ENCODE assay signal across 18 cellular contexts in genomic region chr6:129994410-129994809, GRCh38.
A peak's percentile ranks its signal among the peaks of the same experiment; 100 is the strongest.
DNase-seq lines count a peak whose midpoint lies in the region; ATAC-seq and TF ChIP-seq lines count a peak whose summit lies in the region.
"Had no signal": no experiment of that assay in that cellular context is flagged by ENCODE, and none has a peak within 500 bp of the region (broad histone marks: within the 10 kb centered on the region; RNA-seq: fewer than 3 reads in every experiment).

No MANE protein-coding gene starts in this region.

- H3F3A ChIP-seq in MM.1S (ENCODE audit: insufficient read depth, low read length): peaks cover 11% of the 10 kb centered on the region

- peak overlapping the region; percentile 66 for H3K4me2 ChIP-seq in MM.1S (ENCODE audit: low read depth, low read length)
- H3K4me2 ChIP-seq: BLaER1 had no signal

- peak; percentile 2 for DNase-seq in GM06990 (ENCODE audit: extremely low read depth, insufficient read length)
- peak; percentile 64 for DNase-seq in MM.1S
- DNase-seq in NCI-H69 (lab: John Stamatoyannopoulos, UW): no peak
- no peak for DNase-seq in NOMO-1 treated with dmso at 0.1 percent for 144 hours (lab: John Stamatoyannopoulos, UW; ENCODE audit: unreplicated experiment)
- DNase-seq: CD4-positive, alpha-beta T cell; CD8-positive, alpha-beta memory T cell; DMS 273 treated with DMSO at 0.1 percent for 48 hours; DMS79; EL; GDM1; GM23248; H7; HCEC 1CT had no signal

- peak overlapping the region; percentile 27; the same call in 1 of the 2 replicates for H3K9ac ChIP-seq in MM.1S (ENCODE audit: low read length)
- H3K9ac ChIP-seq: BLaER1, GM23248 had no signal

- H3K4me1 ChIP-seq in MM.1S (ENCODE audit: low read length): peaks cover 20% of the 10 kb centered on the region
- H3K4me1 ChIP-seq: BLaER1 had no signal

- H3K9me3 ChIP-seq in MM.1S (replicated peaks; ENCODE audit: insufficient read depth, low read length): no peaks in the 10 kb centered on the region
- H3K9me3 ChIP-seq: BLaER1 had no signal

- no peaks in the 10 kb centered on the region for H3K36me3 ChIP-seq in GM06990 (ENCODE audit: control insufficient read depth, insufficient read depth, low read length)
- H3K36me3 ChIP-seq in MM.1S (replicated peaks; ENCODE audit: insufficient read depth, low read length): no peaks in the 10 kb centered on the region
- H3K36me3 ChIP-seq: BLaER1 had no signal

- H4K20me1 ChIP-seq in MM.1S (ENCODE audit: insufficient read depth, low read length): no peaks in the 10 kb centered on the region
- H4K20me1 ChIP-seq: BLaER1 had no signal

- H3K4me3 ChIP-seq in GM06990 (replicated peaks; ENCODE audit: low read depth, low read length) (no peak overlapping the region), MM.1S (ENCODE audit: low read length) (peak overlapping the region; percentile 25; the same call in 1 of the 2 replicates)
- H3K4me3 ChIP-seq: BLaER1, GM23248 had no signal

- ATAC-seq in GM18868 (IDR thresholded peaks at IDR 0.05; ENCODE audit: unreplicated experiment) (peak; percentile 71), GM19035 (IDR thresholded peaks at IDR 0.05; ENCODE audit: unreplicated experiment) (no peak)

- no peaks in the 10 kb centered on the region for H3K9me2 ChIP-seq in MM.1S (replicated peaks; ENCODE audit: insufficient read depth, low read length)

- TF ChIP-seq CTCF in GM06990 (IDR thresholded peaks at IDR 0.05; ENCODE audit: insufficient read depth, low read length, poor library complexity, severe bottlenecking) (no peak), MM.1S (IDR thresholded peaks at IDR 0.05; ENCODE audit: low read length) (no peak)

- H3K27ac ChIP-seq in MM.1S (ENCODE audit: low read length): peak overlapping the region; percentile 89
- H3K27ac ChIP-seq: 22Rv1, BLaER1, C4-2B, GM23248 had no signal

- H3K27me3 ChIP-seq in GM06990 (replicated peaks; ENCODE audit: control insufficient read depth, insufficient read depth, low read length) (no peaks in the 10 kb centered on the region), MM.1S (replicated peaks; ENCODE audit: insufficient read depth, low read length) (no peaks in the 10 kb centered on the region)
- H3K27me3 ChIP-seq: BLaER1 had no signal

- peak overlapping the region; percentile 58 for H2AFZ ChIP-seq in MM.1S (ENCODE audit: low read length)
- H2AFZ ChIP-seq: GM23248 had no signal

- H3K79me2 ChIP-seq in MM.1S (ENCODE audit: low read length): no peaks in the 10 kb centered on the region

Comparison
In these comparisons a context has a peak if more than half of its experiments do, and no peak if none do; other contexts are left out.
1. DNase-seq: peak in GM06990 (single experiment) and MM.1S (single experiment); none in NCI-H69 (single experiment) and NOMO-1 treated with dmso at 0.1 percent for 144 hours (single experiment).